In genomic region chr11:96177132-96177531, GRCh38 we compare ENCODE assay signal across 17 cellular contexts.
DNase-seq lines count a peak whose midpoint lies in the region; ATAC-seq and TF ChIP-seq lines count a peak whose summit lies in the region.
"Had no signal": no experiment of that assay in that cellular context is flagged by ENCODE, and none has a peak within 500 bp of the region (broad histone marks: within the 10 kb centered on the region; RNA-seq: fewer than 3 reads in every experiment).

No MANE protein-coding gene starts in this region.

- H3K4me1 ChIP-seq in neural progenitor cell, result no peaks in the 10 kb centered on the region
- H3K4me1 ChIP-seq: Peyer's patch had no signal

- H2AFZ ChIP-seq in neural progenitor cell (replicated peaks), result no peak overlapping the region

- intact Hi-C loops in Calu3 (cut with micrococcal nuclease; ENCODE audit: unreplicated experiment), result no loop called here

- H3K4me2 ChIP-seq in neural progenitor cell, result no peak overlapping the region

- peaks cover 79% of the 10 kb centered on the region for H3K36me3 Mint-ChIP-seq in activated T-cell treated with anti-CD3 and anti-CD28 coated beads, Interleukin-2, amount 50 U/mL, for 24 hours (ENCODE audit: low read depth)
- H3K36me3 Mint-ChIP-seq in Calu3 (ENCODE audit: insufficient read depth, unreplicated experiment) (peaks cover 4% of the 10 kb centered on the region), brain (no peaks in the 10 kb centered on the region), nephron (ENCODE audit: low read depth) (peaks cover 16% of the 10 kb centered on the region), neural progenitor cell (peaks cover 3% of the 10 kb centered on the region)

- no peak overlapping the region for H3K4me3 ChIP-seq in neural progenitor cell
- H3K4me3 ChIP-seq: GM12878, Peyer's patch had no signal

- no peaks in the 10 kb centered on the region for H3K9me3 Mint-ChIP-seq in activated T-cell treated with anti-CD3 and anti-CD28 coated beads, Interleukin-2, amount 50 U/mL, for 24 hours
- no peaks in the 10 kb centered on the region for H3K9me3 Mint-ChIP-seq in Calu3 (ENCODE audit: low read depth, unreplicated experiment)
- H3K9me3 Mint-ChIP-seq in brain, result no peaks in the 10 kb centered on the region
- H3K9me3 Mint-ChIP-seq in nephron, result no peaks in the 10 kb centered on the region
- no peaks in the 10 kb centered on the region for H3K9me3 Mint-ChIP-seq in neural progenitor cell
- H3K9me3 Mint-ChIP-seq: H9, HFFc6 had no signal

- H3K4me3 Mint-ChIP-seq in activated T-cell treated with anti-CD3 and anti-CD28 coated beads, Interleukin-2, amount 50 U/mL, for 24 hours, result no peak overlapping the region
- no peak overlapping the region for H3K4me3 Mint-ChIP-seq in Calu3 (ENCODE audit: low read depth, unreplicated experiment)
- peak overlapping the region in 1 of 5 experiments; percentile 24 for H3K4me3 Mint-ChIP-seq in brain
- no peak overlapping the region for H3K4me3 Mint-ChIP-seq in nephron
- no peak overlapping the region for H3K4me3 Mint-ChIP-seq in neural progenitor cell
- H3K4me3 Mint-ChIP-seq: H9, HFFc6 had no signal

- no peaks in the 10 kb centered on the region for H3K27me3 ChIP-seq in neural progenitor cell
- H3K27me3 ChIP-seq: Peyer's patch had no signal

- TF ChIP-seq CTCF in Calu3 (IDR thresholded peaks at IDR 0.05; ENCODE audit: unreplicated experiment), result no peak
- TF ChIP-seq CTCF in brain (conservative IDR thresholded peaks at IDR 0.05), result no peak
- no peak for TF ChIP-seq CTCF in nephron (IDR thresholded peaks at IDR 0.05; ENCODE audit: unreplicated experiment in 3 of 3)
- no peak for TF ChIP-seq CTCF in neural progenitor cell (IDR thresholded peaks at IDR 0.05)

- H3K79me2 ChIP-seq in neural progenitor cell (ENCODE audit: low read depth), result no peaks in the 10 kb centered on the region

- H3K4me1 Mint-ChIP-seq in activated T-cell treated with anti-CD3 and anti-CD28 coated beads, Interleukin-2, amount 50 U/mL, for 24 hours (ENCODE audit: low read depth), result peaks cover 88% of the 10 kb centered on the region
- H3K4me1 Mint-ChIP-seq in Calu3 (ENCODE audit: low read depth, unreplicated experiment) (peaks cover 6% of the 10 kb centered on the region), brain (peaks cover 59% of the 10 kb centered on the region), nephron (peaks cover 53% of the 10 kb centered on the region), neural progenitor cell (peaks cover 29% of the 10 kb centered on the region)

- no peaks in the 10 kb centered on the region for H3K36me3 ChIP-seq in neural progenitor cell
- H3K36me3 ChIP-seq: Peyer's patch had no signal

- H3K27ac ChIP-seq in neural progenitor cell, result no peak overlapping the region
- H3K27ac ChIP-seq: C4-2B, Peyer's patch had no signal

- no peaks in the 10 kb centered on the region for H3K9me3 ChIP-seq in neural progenitor cell (ENCODE audit: low read depth)
- H3K9me3 ChIP-seq: Peyer's patch had no signal

- DNase-seq in activated T-cell treated with anti-CD3 and anti-CD28 coated beads, Interleukin-2, amount 50 U/mL, for 24 hours, result no peak
- DNase-seq in activated T-cell treated with anti-CD3 and anti-CD28 coated beads for 4 hours, result no peak
- no peak for DNase-seq in Calu3
- no peak for DNase-seq in neural progenitor cell (ENCODE audit: low spot score)
- DNase-seq: 8988T, H9, HFFc6, NCI-H1092, NCI-H1436 treated with DMSO at 0.1 percent for 48 hours, NCI-H1930, Peyer's patch had no signal

- H3K27me3 Mint-ChIP-seq in activated T-cell treated with anti-CD3 and anti-CD28 coated beads, Interleukin-2, amount 50 U/mL, for 24 hours, result no peaks in the 10 kb centered on the region
- no peaks in the 10 kb centered on the region for H3K27me3 Mint-ChIP-seq in Calu3 (ENCODE audit: unreplicated experiment)
- H3K27me3 Mint-ChIP-seq in brain, result no peaks in the 10 kb centered on the region
- no peaks in the 10 kb centered on the region for H3K27me3 Mint-ChIP-seq in nephron (ENCODE audit: low read depth)
- peaks cover 2% of the 10 kb centered on the region for H3K27me3 Mint-ChIP-seq in neural progenitor cell (ENCODE audit: insufficient read depth, low read depth)

- ATAC-seq in GM19023 (IDR thresholded peaks at IDR 0.05; ENCODE audit: unreplicated experiment) (no peak), GM21515 (IDR thresholded peaks at IDR 0.05; ENCODE audit: unreplicated experiment) (no peak)
- ATAC-seq: GM12878 had no signal

- H3K9ac ChIP-seq in neural progenitor cell, result no peak overlapping the region

- no TSS peak for BruUV-seq in Calu3 (replicated peaks; lab: Mats Ljungman, UMichigan)

- H3F3A ChIP-seq in neural progenitor cell (ENCODE audit: low read depth), result no peaks in the 10 kb centered on the region

- CTCF ChIA-PET in Calu3 (lab: Charles Lee), result no interaction called here

- peak overlapping the region; percentile 65 for H3K27ac Mint-ChIP-seq in activated T-cell treated with anti-CD3 and anti-CD28 coated beads, Interleukin-2, amount 50 U/mL, for 24 hours
- H3K27ac Mint-ChIP-seq in Calu3 (ENCODE audit: unreplicated experiment) (peak overlapping the region; percentile 42), brain (peak overlapping the region in 3 of 5 experiments; percentile 16 to 92 (median 90)), nephron (peak overlapping the region; percentile 76 to 95 (median 78)), neural progenitor cell (no peak overlapping the region)
- H3K27ac Mint-ChIP-seq: H9 had no signal

- no peaks in the 10 kb centered on the region for H4K20me1 ChIP-seq in neural progenitor cell (ENCODE audit: low read depth)
